14 cellular contexts compared by ENCODE assay signal in the genomic region with DNA sequence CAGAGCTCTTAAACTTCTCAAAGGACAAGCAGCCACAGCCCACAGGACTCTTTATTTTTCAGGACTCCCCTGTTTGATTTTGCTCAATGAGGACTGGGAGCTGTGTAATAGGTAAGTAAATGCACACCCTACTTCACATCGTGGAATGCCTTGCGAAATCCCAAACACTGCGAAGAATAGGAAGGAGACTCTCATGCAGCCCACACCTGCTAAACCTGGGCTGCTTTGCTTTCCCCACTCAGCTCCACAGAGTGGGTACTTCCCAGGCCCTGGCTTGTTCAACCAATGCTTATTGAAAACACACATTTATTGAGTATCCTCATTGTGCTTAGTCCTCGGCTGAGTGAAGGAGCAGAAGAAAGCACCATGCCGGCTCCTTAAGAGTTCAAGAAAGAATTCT.
DNase-seq lines count a peak whose midpoint lies in the region; ATAC-seq and TF ChIP-seq lines count a peak whose summit lies in the region.
"Had no signal": no experiment of that assay in that cellular context is flagged by ENCODE, and none has a peak within 500 bp of the region (broad histone marks: within the 10 kb centered on the region; RNA-seq: fewer than 3 reads in every experiment).

No MANE protein-coding gene starts in this region.

- H4K20me1 ChIP-seq in H9 (ENCODE audit: control insufficient read depth, insufficient read depth, insufficient read length) (no peaks in the 10 kb centered on the region), PC-3 (ENCODE audit: low read length) (no peaks in the 10 kb centered on the region)

- no peak overlapping the region for H3K23ac ChIP-seq in H9 (ENCODE audit: insufficient read length, low read depth, low read length)

- H3K79me2 ChIP-seq in H9 (ENCODE audit: insufficient read depth, low read length): no peaks in the 10 kb centered on the region
- H3K79me2 ChIP-seq in PC-3 (ENCODE audit: low read length): no peaks in the 10 kb centered on the region

- H3K36me3 ChIP-seq in PC-3 (ENCODE audit: low read depth, low read length) (no peaks in the 10 kb centered on the region), lower lobe of right lung (no peaks in the 10 kb centered on the region), vagina (no peaks in the 10 kb centered on the region)
- H3K36me3 ChIP-seq: BE2C had no signal

- no TSS peak for BruUV-seq in PC-3 (replicated peaks; lab: Mats Ljungman, UMichigan)

- H3K4me2 ChIP-seq in H9 (ENCODE audit: insufficient read depth, insufficient read length, low read length) (no peak overlapping the region), PC-3 (ENCODE audit: low read length) (no peak overlapping the region)
- H3K4me2 ChIP-seq: GM23338 had no signal

- no peak overlapping the region for H2AK5ac ChIP-seq in H9 (ENCODE audit: insufficient read length, low read length)

- no peaks in the 10 kb centered on the region for H3K9me3 ChIP-seq in H9 (ENCODE audit: control insufficient read depth, low read depth, low read length)
- no peaks in the 10 kb centered on the region for H3K9me3 ChIP-seq in PC-3 (ENCODE audit: low read length)
- H3K9me3 ChIP-seq in lower lobe of right lung: no peaks in the 10 kb centered on the region
- H3K9me3 ChIP-seq in vagina: no peaks in the 10 kb centered on the region
- H3K9me3 ChIP-seq: BE2C, Caco-2 had no signal

- no peak for ATAC-seq in PC-3
- ATAC-seq in lower lobe of right lung: peak; percentile 91 to 92
- ATAC-seq in GM21576 (IDR thresholded peaks at IDR 0.05; ENCODE audit: unreplicated experiment): no peak
- ATAC-seq: GM23338 had no signal

- no peak overlapping the region for H2BK120ac ChIP-seq in H9 (ENCODE audit: low read depth, low read length, poor library complexity, severe bottlenecking)

- no peak overlapping the region for H3K56ac ChIP-seq in H9 (ENCODE audit: insufficient read length, low read depth, low read length)

- no peaks in the 10 kb centered on the region for H3K4me1 Mint-ChIP-seq in H9
- H3K4me1 Mint-ChIP-seq: CD4-positive, CD25-positive, alpha-beta regulatory T cell; GM23338 had no signal

- H3K9ac ChIP-seq in H9 (ENCODE audit: extremely low read depth, insufficient read length, low read length) (no peak overlapping the region), PC-3 (ENCODE audit: low read length) (peak overlapping the region; percentile 23; the same call in 1 of the 2 replicates)

- H2BK15ac ChIP-seq in H9 (ENCODE audit: low read depth, low read length): no peak overlapping the region

- H4K91ac ChIP-seq in H9 (ENCODE audit: insufficient read length, low read depth, low read length): no peak overlapping the region

- no peak overlapping the region for H2BK5ac ChIP-seq in H9 (ENCODE audit: insufficient read length, low read length)

- H3K27me3 Mint-ChIP-seq in H9 (ENCODE audit: low read depth): peaks cover 10% of the 10 kb centered on the region

- H4K5ac ChIP-seq in H9 (ENCODE audit: insufficient read length, low read depth, low read length): no peak overlapping the region

- H3K9me2 ChIP-seq in PC-3 (replicated peaks; ENCODE audit: low read length): no peaks in the 10 kb centered on the region

- TF ChIP-seq POLR2A in vagina (IDR thresholded peaks at IDR 0.05): no peak

- no peak overlapping the region for H3K14ac ChIP-seq in H9 (ENCODE audit: insufficient read depth, low read length)

- TF ChIP-seq CTCF in H9 (conservative IDR thresholded peaks at IDR 0.05) (no peak), PC-3 (conservative IDR thresholded peaks at IDR 0.05; ENCODE audit: low read depth, low read length) (no peak), lower lobe of right lung (IDR thresholded peaks at IDR 0.05) (no peak), vagina (IDR thresholded peaks at IDR 0.05) (no peak)

- H3K4me3 Mint-ChIP-seq in H9: no peak overlapping the region
- H3K4me3 Mint-ChIP-seq: CD4-positive, CD25-positive, alpha-beta regulatory T cell; GM23338 had no signal

- no peaks in the 10 kb centered on the region for H3K36me3 Mint-ChIP-seq in H9 (ENCODE audit: insufficient read depth in 1 of 3, low read depth in 3 of 3)

- no peak overlapping the region for H2BK12ac ChIP-seq in H9 (ENCODE audit: insufficient read length, low read depth, low read length)

- no peak overlapping the region for H3K27ac ChIP-seq in H9 (ENCODE audit: insufficient read length, low read depth, low read length)
- peak overlapping the region; percentile 92 for H3K27ac ChIP-seq in PC-3 (ENCODE audit: low read length)
- no peak overlapping the region for H3K27ac ChIP-seq in lower lobe of right lung
- H3K27ac ChIP-seq in vagina: no peak overlapping the region

- no peak overlapping the region for H3K18ac ChIP-seq in H9 (ENCODE audit: insufficient read length, low read depth, low read length)

- no peak overlapping the region for H3K27ac Mint-ChIP-seq in H9
- H3K27ac Mint-ChIP-seq: CD4-positive, CD25-positive, alpha-beta regulatory T cell; GM23338 had no signal

- H2AFZ ChIP-seq in H9 (ENCODE audit: low read length): no peak overlapping the region
- H2AFZ ChIP-seq in PC-3 (ENCODE audit: low read length): no peak overlapping the region
- H2AFZ ChIP-seq: GM23338 had no signal

- intact Hi-C loops in PC-3 (cut with micrococcal nuclease) (loop anchor here (1.0 kb wide), 1 partner anchor 51 kb away; no protein-coding TSS in a partner anchor), lower lobe of right lung (cut with DNase I) (no loop called here), vagina (cut with DNase I) (no loop called here)

- H4K8ac ChIP-seq in H9 (replicated peaks; ENCODE audit: insufficient read length, low read depth, low read length): no peak overlapping the region

- H3K4me1 ChIP-seq in H9 (ENCODE audit: insufficient read depth, low read length): no peaks in the 10 kb centered on the region
- peaks cover 31% of the 10 kb centered on the region for H3K4me1 ChIP-seq in PC-3 (ENCODE audit: insufficient read depth, low read length)
- H3K4me1 ChIP-seq in lower lobe of right lung: peaks cover 13% of the 10 kb centered on the region
- no peaks in the 10 kb centered on the region for H3K4me1 ChIP-seq in vagina
- H3K4me1 ChIP-seq: Caco-2 had no signal

- H3K23me2 ChIP-seq in H9 (ENCODE audit: insufficient read length, low read depth, low read length, poor library complexity, severe bottlenecking): no peaks in the 10 kb centered on the region

- no peak overlapping the region for H3K4ac ChIP-seq in H9 (ENCODE audit: low read depth, low read length)

- CTCF ChIA-PET in PC-3 (lab: Charles Lee): no interaction called here

- no peak overlapping the region for H3T11ph ChIP-seq in H9 (ENCODE audit: low read length)

- H3K4me3 ChIP-seq in PC-3 (ENCODE audit: low read length): no peak overlapping the region
- H3K4me3 ChIP-seq in lower lobe of right lung: no peak overlapping the region
- no peak overlapping the region for H3K4me3 ChIP-seq in vagina
- H3K4me3 ChIP-seq: GM23338 had no signal

- no CpG with 5 or more reads among the region's 5 CpGs for WGBS in H9 (ENCODE audit: extremely low coverage, insufficient read length, low lambda C conversion rate)

- H3K27me3 ChIP-seq in H9 (ENCODE audit: insufficient read depth, low read length) (no peaks in the 10 kb centered on the region), PC-3 (ENCODE audit: low read length) (no peaks in the 10 kb centered on the region), lower lobe of right lung (ENCODE audit: low read depth) (no peaks in the 10 kb centered on the region), vagina (no peaks in the 10 kb centered on the region)
- H3K27me3 ChIP-seq: BE2C had no signal

- DNase-seq in H9 (peak; percentile 7), PC-3 (no peak), lower lobe of right lung (peak; percentile 53), vagina (ENCODE audit: extremely low spot score in 2 of 2) (peak; percentile 46 to 58), mesenteric fat pad (ENCODE audit: low spot score) (no peak)
- DNase-seq: ACHN; BE2C; C1 segment of cervical spinal cord; Caco-2; CD4-positive, CD25-positive, alpha-beta regulatory T cell; H7; IMR-90 had no signal

- no peaks in the 10 kb centered on the region for H3K79me1 ChIP-seq in H9 (ENCODE audit: insufficient read depth, low read depth, low read length, poor library complexity, severe bottlenecking)

- H3K9me3 Mint-ChIP-seq in H9: peaks cover 2 to 4% of the 10 kb centered on the region in 2 experiments; a peak in 3 of 5 replicates
- H3K9me3 Mint-ChIP-seq: GM23338 had no signal

- H3F3A ChIP-seq in PC-3 (ENCODE audit: low read length, unreplicated experiment): peaks cover 4% of the 10 kb centered on the region

- POLR2A ChIA-PET in PC-3 (lab: Charles Lee; ENCODE audit: unreplicated experiment): no interaction called here

- no peak overlapping the region for H2BK20ac ChIP-seq in H9 (ENCODE audit: low read depth, low read length, poor library complexity, severe bottlenecking)

Comparison
In these comparisons a context has a peak if more than half of its experiments do, and no peak if none do; other contexts are left out.
1. DNase-seq: peak in H9 (single experiment), lower lobe of right lung (single experiment) and vagina (2 of 2); none in PC-3 (single experiment) and mesenteric fat pad (single experiment).
2. ATAC-seq: peak in lower lobe of right lung (2 of 2); none in PC-3 (single experiment) and GM21576 (single experiment).